8 cellular contexts compared by ENCODE assay signal in genomic region chr10:92242910-92243671, GRCh38. TPM values are rescaled to one million over a fixed set of nuclear protein-coding genes. Genes with fewer than 3 reads are reported as not detected.
DNase-seq lines count a peak whose midpoint lies in the region; ATAC-seq, FAIRE-seq and TF ChIP-seq lines count a peak whose summit lies in the region.

No MANE protein-coding gene starts in this region.

- CTCF ChIA-PET in CD8-positive, alpha-beta memory T cell (lab: Charles Lee) = interaction anchor here (0.8 to 1.0 kb wide), 2 partner anchors 32 to 48 kb away, joined by 3 read pairs; partner anchors contain the start of genes CPEB3 and MARCHF5
- CTCF ChIA-PET in activated CD8-positive, alpha-beta memory T cell treated with anti-CD3 and anti-CD28 coated beads, Interleukin-2, amount 10 ng/mL, durations not matched to agents 7 days and 5 days (lab: Charles Lee) = interaction anchor here (0.6 to 0.9 kb wide), 2 partner anchors 155 to 316 kb away, joined by 3 read pairs; no protein-coding TSS in a partner anchor

- peak; percentile 9 to 60 (median 31) for DNase-seq in CD8-positive, alpha-beta memory T cell
- DNase-seq in NCI-H82 (lab: John Stamatoyannopoulos, UW) = peak; percentile 71
- peak; percentile 50 for DNase-seq in activated CD8-positive, alpha-beta memory T cell treated with anti-CD3 and anti-CD28 coated beads, Interleukin-2, amount 10 ng/mL, durations not matched to agents 7 days and 5 days
- peak; percentile 63 for DNase-seq in lung (ENCODE audit: low spot score)
- DNase-seq in stimulated activated CD8-positive, alpha-beta memory T cell treated with anti-CD3 and anti-CD28 coated beads, Interleukin-7, amount 100 ng/mL, for 24 hours (ENCODE audit: low read depth) = peak; percentile 5
- DNase-seq in GOT3 (lab: John Stamatoyannopoulos, UW) = no peak

- POLR2A ChIA-PET in CD8-positive, alpha-beta memory T cell (lab: Charles Lee) = no interaction called here

- H3K27ac ChIP-seq in CD8-positive, alpha-beta memory T cell (ENCODE audit: low read depth, low read length) = no peak overlapping the region
- peak overlapping the region in 1 of 2 donors; percentile 35 for H3K27ac ChIP-seq in lung (ENCODE audit: low read depth in 1 of 2, low read length in 1 of 2)

- no peaks in the 10 kb centered on the region for H3K27me3 Mint-ChIP-seq in CD8-positive, alpha-beta memory T cell
- peaks cover 14% of the 10 kb centered on the region for H3K27me3 Mint-ChIP-seq in activated CD8-positive, alpha-beta memory T cell treated with anti-CD3 and anti-CD28 coated beads, Interleukin-2, amount 10 ng/mL, durations not matched to agents 7 days and 5 days

- peak; percentile 45 for ATAC-seq in HG03342 (IDR thresholded peaks at IDR 0.05; ENCODE audit: unreplicated experiment)
- ATAC-seq in activated CD8-positive, alpha-beta memory T cell treated with anti-CD3 and anti-CD28 coated beads, Interleukin-2, amount 10 ng/mL, durations not matched to agents 7 days and 5 days = no peak
- ATAC-seq in lung (ENCODE audit: insufficient read depth, low FRiP score) = no peak

- no peaks in the 10 kb centered on the region for H3K9me3 Mint-ChIP-seq in CD8-positive, alpha-beta memory T cell
- H3K9me3 Mint-ChIP-seq in activated CD8-positive, alpha-beta memory T cell treated with anti-CD3 and anti-CD28 coated beads, Interleukin-2, amount 10 ng/mL, durations not matched to agents 7 days and 5 days (ENCODE audit: low read depth) = no peaks in the 10 kb centered on the region

- no peaks in the 10 kb centered on the region for H3K27me3 ChIP-seq in CD8-positive, alpha-beta memory T cell (ENCODE audit: insufficient read depth, low read length, poor library complexity, severe bottlenecking)
- no peaks in the 10 kb centered on the region for H3K27me3 ChIP-seq in lung (ENCODE audit: control insufficient read depth, insufficient read depth)

- H3K36me3 ChIP-seq in CD8-positive, alpha-beta memory T cell (ENCODE audit: insufficient read depth, low read length) = no peaks in the 10 kb centered on the region
- H3K36me3 ChIP-seq in lung (ENCODE audit: control insufficient read depth in 2 of 2, insufficient read depth in 2 of 2, low read length in 2 of 2) = no peaks in the 10 kb centered on the region

- H3K27ac Mint-ChIP-seq in CD8-positive, alpha-beta memory T cell = peak overlapping the region in 5 of 8 donors; percentile 3 to 72 (median 28)
- no peak overlapping the region for H3K27ac Mint-ChIP-seq in activated CD8-positive, alpha-beta memory T cell treated with anti-CD3 and anti-CD28 coated beads, Interleukin-2, amount 10 ng/mL, durations not matched to agents 7 days and 5 days

- peaks cover 8% of the 10 kb centered on the region for H3K4me1 ChIP-seq in CD8-positive, alpha-beta memory T cell (ENCODE audit: insufficient read depth, low read length)
- peaks cover 3% of the 10 kb centered on the region in 2 donors for H3K4me1 ChIP-seq in lung (ENCODE audit: control insufficient read depth in 2 of 2, insufficient read depth in 2 of 2, low read length in 2 of 2)

- peaks cover 35 to 45% (median 43%) of the 10 kb centered on the region in 3 donors for H3K4me1 Mint-ChIP-seq in CD8-positive, alpha-beta memory T cell
- peaks cover 35% of the 10 kb centered on the region for H3K4me1 Mint-ChIP-seq in activated CD8-positive, alpha-beta memory T cell treated with anti-CD3 and anti-CD28 coated beads, Interleukin-2, amount 10 ng/mL, durations not matched to agents 7 days and 5 days

- H3K9me3 ChIP-seq in CD8-positive, alpha-beta memory T cell (ENCODE audit: low read length) = no peaks in the 10 kb centered on the region
- no peaks in the 10 kb centered on the region for H3K9me3 ChIP-seq in lung (ENCODE audit: control insufficient read depth in 2 of 2, insufficient read depth in 1 of 2, low read length in 1 of 2)

- WGBS in lung, 2 donors = 7 to 9% methylated on average over 8 of the region's 8 CpGs

- peak; percentile 46 for FAIRE-seq in endometrium (lab: Jason Lieb, UNC)

- peak overlapping the region; percentile 67 to 83 (median 80) for H3K4me3 Mint-ChIP-seq in CD8-positive, alpha-beta memory T cell
- peak overlapping the region; percentile 36 for H3K4me3 Mint-ChIP-seq in activated CD8-positive, alpha-beta memory T cell treated with anti-CD3 and anti-CD28 coated beads, Interleukin-2, amount 10 ng/mL, durations not matched to agents 7 days and 5 days

- H3K36me3 Mint-ChIP-seq in CD8-positive, alpha-beta memory T cell = peaks cover 0 to 12% (median 1%) of the 10 kb centered on the region in 3 donors
- peaks cover 10% of the 10 kb centered on the region for H3K36me3 Mint-ChIP-seq in activated CD8-positive, alpha-beta memory T cell treated with anti-CD3 and anti-CD28 coated beads, Interleukin-2, amount 10 ng/mL, durations not matched to agents 7 days and 5 days

- peak overlapping the region; percentile 10 for H3K4me3 ChIP-seq in CD8-positive, alpha-beta memory T cell (ENCODE audit: low read length)
- no peak overlapping the region for H3K4me3 ChIP-seq in lung

- TF ChIP-seq CTCF in lung (IDR thresholded peaks at IDR 0.05; ENCODE audit: control extremely low read depth, extremely low read depth) = no peak

RNA-seq across cellular contexts. Expression of gene CPEB3, which starts 47.8 kb away (rescaled TPM):
- 1 to 10 TPM; 2.1 TPM for total RNA-seq in CD8-positive, alpha-beta memory T cell
- polyA plus RNA-seq in CD8-positive, alpha-beta memory T cell = 1.6 TPM
- 1 to 10 TPM; 3.8 to 4.3 TPM for total RNA-seq in activated CD8-positive, alpha-beta memory T cell treated with anti-CD3 and anti-CD28 coated beads, Interleukin-2, amount 10 ng/mL, durations not matched to agents 7 days and 5 days
- 1 to 10 TPM; 4.3 to 5.1 TPM for total RNA-seq in lung
- 1 to 10 TPM; 1.1 to 1.3 TPM for polyA plus RNA-seq in lung

RNA-seq across cellular contexts. Expression of gene MARCHF5, which starts 47.9 kb away (rescaled TPM):
- 10 to 100 TPM; 30.6 to 33.0 TPM for total RNA-seq in CD8-positive, alpha-beta memory T cell
- polyA plus RNA-seq in CD8-positive, alpha-beta memory T cell = 29.2 TPM
- total RNA-seq in activated CD8-positive, alpha-beta memory T cell treated with anti-CD3 and anti-CD28 coated beads, Interleukin-2, amount 10 ng/mL, durations not matched to agents 7 days and 5 days = 10 to 100 TPM; 21.7 to 26.4 TPM
- total RNA-seq in lung = 10 to 100 TPM; 25.1 to 38.1 TPM
- 10 to 100 TPM; 10.0 to 20.7 TPM for polyA plus RNA-seq in lung
